In genomic region chr20:8190043-8190880, GRCh38 we compare ENCODE assay signal across 17 cellular contexts.
"Had no signal": no experiment of that assay in that cellular context is flagged by ENCODE, and none has a peak within 500 bp of the region (broad histone marks: within the 10 kb centered on the region; RNA-seq: fewer than 3 reads in every experiment).

No MANE protein-coding gene starts in this region.

- H3K4me3 Mint-ChIP-seq: activated CD4-positive, alpha-beta T cell treated with anti-CD3 and anti-CD28 coated beads, Interleukin-2, amount 10 ng/mL, durations not matched to agents 24 days and 14 days; activated CD8-positive, alpha-beta T cell treated with anti-CD3 and anti-CD28 coated beads, Interleukin-2, amount 10 ng/mL, durations not matched to agents 7 days and 5 days; activated naive CD8-positive, alpha-beta T cell treated with anti-CD3 and anti-CD28 coated beads for 36 hours; brain; neural progenitor cell; WTC11 had no signal

- DNase-seq: activated CD4-positive, alpha-beta T cell treated with anti-CD3 and anti-CD28 coated beads, Interleukin-2, amount 10 ng/mL, durations not matched to agents 24 days and 14 days; activated CD8-positive, alpha-beta memory T cell treated with anti-CD3 and anti-CD28 coated beads, Interleukin-2, amount 50 U/mL, for 4 hours; activated CD8-positive, alpha-beta T cell treated with anti-CD3 and anti-CD28 coated beads, Interleukin-2, amount 10 ng/mL, durations not matched to agents 7 days and 5 days; activated gamma-delta T cell treated with Interleukin-2 at 50 U/mL for 16 hours; activated naive CD8-positive, alpha-beta T cell treated with anti-CD3 and anti-CD28 coated beads for 36 hours; amygdala; central memory CD4-positive, alpha-beta T cell; colonic mucosa; foreskin fibroblast; glutamatergic neuron; kidney glomerular epithelial cell; stimulated activated CD4-positive, alpha-beta T cell treated with anti-CD3 and anti-CD28 coated beads, Interleukin-4, amount 100 ng/mL, for 1 hour; stimulated activated naive CD4-positive, alpha-beta T cell had no signal

- H3K9me3 ChIP-seq: colonic mucosa had no signal

- H3K27ac Mint-ChIP-seq: activated CD4-positive, alpha-beta T cell treated with anti-CD3 and anti-CD28 coated beads, Interleukin-2, amount 10 ng/mL, durations not matched to agents 24 days and 14 days; activated CD8-positive, alpha-beta T cell treated with anti-CD3 and anti-CD28 coated beads, Interleukin-2, amount 10 ng/mL, durations not matched to agents 7 days and 5 days; activated naive CD8-positive, alpha-beta T cell treated with anti-CD3 and anti-CD28 coated beads for 36 hours; brain; neural progenitor cell; WTC11 had no signal

- ATAC-seq: activated CD8-positive, alpha-beta T cell treated with anti-CD3 and anti-CD28 coated beads, Interleukin-2, amount 10 ng/mL, durations not matched to agents 7 days and 5 days; WTC11 had no signal

- H3K4me3 ChIP-seq: colonic mucosa, neural progenitor cell, tibial nerve had no signal

- H3K4me1 Mint-ChIP-seq: activated CD4-positive, alpha-beta T cell treated with anti-CD3 and anti-CD28 coated beads, Interleukin-2, amount 10 ng/mL, durations not matched to agents 24 days and 14 days; activated naive CD8-positive, alpha-beta T cell treated with anti-CD3 and anti-CD28 coated beads for 36 hours; brain; neural progenitor cell; WTC11 had no signal

- H3K27me3 ChIP-seq: colonic mucosa, neural progenitor cell, tibial nerve had no signal

- H3K36me3 ChIP-seq: colonic mucosa, neural progenitor cell, tibial nerve had no signal

- H3K4me1 ChIP-seq: colonic mucosa, neural progenitor cell, tibial nerve had no signal
